1 cellular context compared by ENCODE assay signal in genomic region chr19:45340232-45340898, GRCh38.
TF ChIP-seq lines count a peak whose summit lies in the region.

Gene KLC3, plus strand, starts transcription at chr19:45340750. Its CDS starts 4,792 bp downstream, at chr19:45345542.

TF ChIP-seq in HepG2, 621 proteins besides CTCF, POLR2A, EP300 and RAD21 (continued from another document):
- no peak for TF ChIP-seq ZBTB7B (CRISPR knock-in tag; IDR thresholded peaks at IDR 0.05)
- TF ChIP-seq THAP9 (CRISPR knock-in tag; IDR thresholded peaks at IDR 0.05; ENCODE audit: borderline replicate concordance) = no peak
- TF ChIP-seq MED8 (CRISPR knock-in tag; IDR thresholded peaks at IDR 0.05; ENCODE audit: insufficient replicate concordance) = no peak
- no peak for TF ChIP-seq BATF2 (CRISPR knock-in tag; IDR thresholded peaks at IDR 0.05)
- TF ChIP-seq ZEB1 (IDR thresholded peaks at IDR 0.05; ENCODE audit: insufficient replicate concordance, low read depth) = peak; percentile 29
- no peak for TF ChIP-seq CERS6 (CRISPR knock-in tag; IDR thresholded peaks at IDR 0.05)
- TF ChIP-seq HIVEP1 (CRISPR knock-in tag; IDR thresholded peaks at IDR 0.05) = no peak
- TF ChIP-seq ZNF382 (CRISPR knock-in tag; IDR thresholded peaks at IDR 0.05; ENCODE audit: borderline replicate concordance) = no peak
- no peak for TF ChIP-seq ZNF850 (CRISPR knock-in tag; conservative IDR thresholded peaks at IDR 0.05)
- no peak for TF ChIP-seq MYNN (CRISPR knock-in tag; IDR thresholded peaks at IDR 0.05; ENCODE audit: low read depth)
- no peak for TF ChIP-seq ZNF644 (CRISPR knock-in tag; IDR thresholded peaks at IDR 0.05; ENCODE audit: low read depth)
- no peak for TF ChIP-seq ISL2 (CRISPR knock-in tag; IDR thresholded peaks at IDR 0.05)
- TF ChIP-seq ZNF337 (CRISPR knock-in tag; IDR thresholded peaks at IDR 0.05; ENCODE audit: borderline replicate concordance, low read depth) = no peak
- no peak for TF ChIP-seq ZNF10 (CRISPR knock-in tag; IDR thresholded peaks at IDR 0.05; ENCODE audit: borderline replicate concordance, low read depth)
- no peak for TF ChIP-seq GPBP1L1 (CRISPR knock-in tag; IDR thresholded peaks at IDR 0.05)
- no peak for TF ChIP-seq ZNF788 (CRISPR knock-in tag; IDR thresholded peaks at IDR 0.05; ENCODE audit: borderline replicate concordance)
- TF ChIP-seq ZNF782 (CRISPR knock-in tag; IDR thresholded peaks at IDR 0.05; ENCODE audit: borderline replicate concordance) = no peak
- no peak for TF ChIP-seq ZKSCAN1 (IDR thresholded peaks at IDR 0.05; ENCODE audit: low read length)
- TF ChIP-seq ZKSCAN8 (CRISPR knock-in tag; IDR thresholded peaks at IDR 0.05; ENCODE audit: borderline replicate concordance) = no peak
- no peak for TF ChIP-seq ZBED4 (CRISPR knock-in tag; IDR thresholded peaks at IDR 0.05; ENCODE audit: borderline replicate concordance)
- no peak for TF ChIP-seq ARNTL (CRISPR knock-in tag; IDR thresholded peaks at IDR 0.05)
- peak; percentile 61; the same call in 1 of the 2 replicates for TF ChIP-seq SP4 (CRISPR knock-in tag; IDR thresholded peaks at IDR 0.05)
- no peak for TF ChIP-seq ZBTB46 (CRISPR knock-in tag; IDR thresholded peaks at IDR 0.05; ENCODE audit: borderline replicate concordance)
- no peak for TF ChIP-seq SYNCRIP (IDR thresholded peaks at IDR 0.05; ENCODE audit: insufficient read depth, low read depth, low read length)
- TF ChIP-seq KDM5A (IDR thresholded peaks at IDR 0.05; ENCODE audit: borderline replicate concordance, low read length) = no peak
